8 cellular contexts compared by ENCODE assay signal in genomic region chr19:14419038-14419813, GRCh38. TPM values are rescaled to one million over a fixed set of nuclear protein-coding genes. Genes with fewer than 3 reads are reported as not detected.
DNase-seq lines count a peak whose midpoint lies in the region; ATAC-seq, FAIRE-seq and TF ChIP-seq lines count a peak whose summit lies in the region.

Gene DDX39A (minus strand): TSS chr19:14419341. CDS start chr19:14413220, 6,121 bp downstream.

- no peak for TF ChIP-seq CTCF in AG10803 (conservative IDR thresholded peaks at IDR 0.05; ENCODE audit: low read length)
- TF ChIP-seq CTCF in keratinocyte (optimal IDR thresholded peaks at IDR 0.05 in 1 of 3, IDR thresholded peaks at IDR 0.05 in 1 of 3, conservative IDR thresholded peaks at IDR 0.05 in 1 of 3; ENCODE audit: extremely low read depth in 1 of 3, insufficient read depth in 2 of 3, low read length in 3 of 3) = no peak

- peak within 1 kb of the TSS; percentile 91 for H3K4me2 ChIP-seq in keratinocyte (ENCODE audit: control insufficient read depth, extremely low read depth, insufficient read depth, low read depth, low read length)

- peak; percentile 71 for FAIRE-seq in keratinocyte (lab: Jason Lieb, UNC)

- ATAC-seq in GM19043 (IDR thresholded peaks at IDR 0.05; ENCODE audit: low read depth, unreplicated experiment) (peak; percentile 80), HG03378 (IDR thresholded peaks at IDR 0.05; ENCODE audit: unreplicated experiment) (peak; percentile 81)

- H3K4me3 ChIP-seq in AG10803 (ENCODE audit: low read length) (peak within 1 kb of the TSS; percentile 84), keratinocyte (ENCODE audit: control insufficient read depth in 2 of 3, extremely low read depth in 1 of 3, insufficient read depth in 2 of 3, low read depth in 1 of 3, low read length in 3 of 3) (peak within 1 kb of the TSS; percentile 92 to 94 (median 92))

- no peaks in the 10 kb centered on the region for H3K27me3 ChIP-seq in keratinocyte (ENCODE audit: control insufficient read depth, extremely low read depth, insufficient read depth, low read length)

- H3K79me2 ChIP-seq in keratinocyte (ENCODE audit: control insufficient read depth, insufficient read depth, low read length) = peaks cover 48% of the 10 kb centered on the region

- H3K36me3 ChIP-seq in keratinocyte (ENCODE audit: control insufficient read depth in 2 of 2, extremely low read depth in 1 of 2, insufficient read depth in 2 of 2, low read length in 2 of 2) = peaks cover 7 to 14% of the 10 kb centered on the region in 2 experiments

- H3K4me1 ChIP-seq in keratinocyte (ENCODE audit: control insufficient read depth, extremely low read depth, insufficient read depth, low read length) = peaks cover 11% of the 10 kb centered on the region

- peaks cover 2% of the 10 kb centered on the region for H3K9me1 ChIP-seq in keratinocyte (ENCODE audit: control insufficient read depth, extremely low read depth, insufficient read depth, low read length)

- H3K27ac ChIP-seq in keratinocyte (ENCODE audit: control insufficient read depth, insufficient read depth, low read length) = peak within 1 kb of the TSS; percentile 94

- dilution Hi-C loops in keratinocyte (cut with MboI; ENCODE audit: extremely low pct_ligation_motif_present, low sequenced_read_pairs) = no loop called here

- H3K9ac ChIP-seq in keratinocyte (ENCODE audit: control insufficient read depth, extremely low read depth, insufficient read depth, low read length) = peak within 1 kb of the TSS; percentile 95

- no peaks in the 10 kb centered on the region for H3K9me3 ChIP-seq in keratinocyte (ENCODE audit: control insufficient read depth, low read depth, low read length)

- H4K20me1 ChIP-seq in keratinocyte (ENCODE audit: control insufficient read depth, extremely low read depth, insufficient read depth, low read length) = peaks cover 20% of the 10 kb centered on the region

- DNase-seq in AG10803 (ENCODE audit: low read depth) (peak; percentile 99), NCI-H460 (ENCODE audit: extremely low read depth, low read depth) (peak; percentile 98), cerebellar nuclear complex (lab: John Stamatoyannopoulos, UW) (peak; percentile 78 to 97), keratinocyte (ENCODE audit: low read depth, low spot score) (peak; percentile 94)
- peak; percentile 92 for DNase-seq in activated CD4-positive, CD25-positive, alpha-beta regulatory T cell treated with anti-CD3 and anti-CD28 coated beads, Interleukin-2, amount 50 U/mL, for 72 hours
- peak; percentile 84 to 93 for DNase-seq in stimulated activated CD4-positive, alpha-beta T cell treated with anti-CD3 and anti-CD28 coated beads, Interleukin-15, amount 100 ng/mL, for 1 hour (ENCODE audit: low read depth in 1 of 2, low spot score in 1 of 2)

- H2AFZ ChIP-seq in keratinocyte (ENCODE audit: control insufficient read depth, low read length) = peak within 1 kb of the TSS; percentile 88

RNA-seq across cellular contexts. Expression of gene DDX39A, which starts in this region (rescaled TPM):
- 85.6 and 89.1 TPM in 2 replicates for total RNA-seq in NCI-H460 (2014; rRNA removed; shearing (Covaris generic))
- 273 and 309 TPM in 2 replicates for polyA plus RNA-seq in NCI-H460 (2014; cell fraction: nucleus; rRNA removed)
- 54.9 to 85.1 TPM (median 57.6 TPM) in 3 replicates for polyA plus RNA-seq in keratinocyte
- polyA plus RNA-seq in keratinocyte (2011; ENCODE audit: low read depth) = 27.4 TPM
- 25.1 and 39.0 TPM in 2 replicates for polyA plus RNA-seq in keratinocyte (2011; cell fraction: cytosol; rRNA removed)
- polyA plus RNA-seq in keratinocyte (2011; cell fraction: nucleus; rRNA removed) = 119 and 137 TPM in 2 replicates
- polyA plus RNA-seq in keratinocyte (2012; ENCODE audit: low replicate concordance) = 61.5 and 86.3 TPM in 2 replicates
- polyA minus RNA-seq in keratinocyte = 34.5 to 97.0 TPM (median 54.6 TPM) in 3 replicates
- polyA minus RNA-seq in keratinocyte (2011; cell fraction: cytosol; rRNA and poly(A)+ RNA removed) = 42.4 TPM
- 30.8 and 31.1 TPM in 2 replicates for polyA minus RNA-seq in keratinocyte (2011; cell fraction: nucleus; rRNA and poly(A)+ RNA removed)

Comparison
In these comparisons a context has a peak if more than half of its experiments do, and no peak if none do; other contexts are left out.
1. Peak in every context shown above with its lines: DNase-seq, ATAC-seq, H3K4me3 ChIP-seq and H3K27ac ChIP-seq.